Comparison of ENCODE assay signal across 21 cellular contexts in genomic region chr9:129254566-129255287, GRCh38.
DNase-seq lines count a peak whose midpoint lies in the region; ATAC-seq and TF ChIP-seq lines count a peak whose summit lies in the region.
"Had no signal": no experiment of that assay in that cellular context is flagged by ENCODE, and none has a peak within 500 bp of the region (broad histone marks: within the 10 kb centered on the region; RNA-seq: fewer than 3 reads in every experiment).

No MANE protein-coding gene starts in this region.

- H3K27me3 Mint-ChIP-seq in natural killer cell treated with Interleukin-12 subunit alpha and Interleukin-12 subunit beta and Interleukin-15 and Interleukin-18, amount 100 ng/mL, for 72 hours, result peaks cover 21 to 25% of the 10 kb centered on the region in 2 donors
- peaks cover 15 to 32% of the 10 kb centered on the region in 2 donors for H3K27me3 Mint-ChIP-seq in natural killer cell (ENCODE audit: low read depth in 2 of 2)
- peaks cover 3% of the 10 kb centered on the region for H3K27me3 Mint-ChIP-seq in activated naive CD4-positive, alpha-beta T cell treated with anti-CD3 and anti-CD28 coated beads for 36 hours (ENCODE audit: low read depth)
- H3K27me3 Mint-ChIP-seq: activated naive CD4-positive, alpha-beta T cell treated with anti-CD3 and anti-CD28 coated beads, Interleukin-2, amount 50 U/mL, for 24 hours had no signal

- H3K9me3 ChIP-seq in left ventricle myocardium inferior (replicated peaks) (no peaks in the 10 kb centered on the region), sigmoid colon (no peaks in the 10 kb centered on the region)
- H3K9me3 ChIP-seq: thyroid gland had no signal

- peak; percentile 6 for DNase-seq in natural killer cell treated with Interleukin-12 subunit alpha and Interleukin-12 subunit beta and Interleukin-15 and Interleukin-18, amount 100 ng/mL, for 72 hours (ENCODE audit: low spot score)
- no peak for DNase-seq in natural killer cell
- no peak for DNase-seq in left ventricle myocardium inferior
- no peak for DNase-seq in sigmoid colon
- DNase-seq in activated naive CD4-positive, alpha-beta T cell treated with anti-CD3 and anti-CD28 coated beads for 36 hours, result no peak
- DNase-seq in T-helper 2 cell, result no peak
- no peak for DNase-seq in stimulated activated CD4-positive, alpha-beta T cell treated with anti-CD3 and anti-CD28 coated beads, Interleukin-2, amount 100 ng/mL, for 48 hours
- DNase-seq: activated CD8-positive, alpha-beta T cell treated with anti-CD3 and anti-CD28 coated beads for 36 hours; Calu3; left colon; naive thymus-derived CD4-positive, alpha-beta T cell; NCI-H1092; NCI-H1930; stimulated activated CD4-positive, alpha-beta T cell treated with anti-CD3 and anti-CD28 coated beads, Interleukin-1b, Interleukin-23, amount 100 ng/mL, for 48 hours; thyroid gland had no signal

- 72 to 84% methylated on average over 9 of the region's 9 CpGs for WGBS in sigmoid colon, 2 donors

- H3K36me3 Mint-ChIP-seq in natural killer cell treated with Interleukin-12 subunit alpha and Interleukin-12 subunit beta and Interleukin-15 and Interleukin-18, amount 100 ng/mL, for 72 hours, result no peaks in the 10 kb centered on the region
- no peaks in the 10 kb centered on the region for H3K36me3 Mint-ChIP-seq in natural killer cell
- H3K36me3 Mint-ChIP-seq in activated naive CD4-positive, alpha-beta T cell treated with anti-CD3 and anti-CD28 coated beads for 36 hours (ENCODE audit: low read depth), result no peaks in the 10 kb centered on the region
- H3K36me3 Mint-ChIP-seq: activated naive CD4-positive, alpha-beta T cell treated with anti-CD3 and anti-CD28 coated beads, Interleukin-2, amount 50 U/mL, for 24 hours had no signal

- H3K27ac ChIP-seq in left ventricle myocardium inferior (replicated peaks), result peak overlapping the region; percentile 91
- H3K27ac ChIP-seq in sigmoid colon, result peak overlapping the region; percentile 44 to 67 (median 52)
- H3K27ac ChIP-seq: C4-2B, thyroid gland had no signal

- TF ChIP-seq POLR2A in sigmoid colon (IDR thresholded peaks at IDR 0.05), result no peak

- H3K4me3 Mint-ChIP-seq in natural killer cell treated with Interleukin-12 subunit alpha and Interleukin-12 subunit beta and Interleukin-15 and Interleukin-18, amount 100 ng/mL, for 72 hours, result no peak overlapping the region
- no peak overlapping the region for H3K4me3 Mint-ChIP-seq in natural killer cell
- H3K4me3 Mint-ChIP-seq in activated naive CD4-positive, alpha-beta T cell treated with anti-CD3 and anti-CD28 coated beads for 36 hours, result no peak overlapping the region
- H3K4me3 Mint-ChIP-seq: activated CD8-positive, alpha-beta T cell treated with anti-CD3 and anti-CD28 coated beads for 36 hours; activated naive CD4-positive, alpha-beta T cell treated with anti-CD3 and anti-CD28 coated beads, Interleukin-2, amount 50 U/mL, for 24 hours; endodermal cell; stimulated activated effector memory CD8-positive, alpha-beta T cell treated with anti-CD3 and anti-CD28 coated beads, Interleukin-12 subunit alpha, Interleukin-12 subunit beta, amount 100 ng/mL, for 72 hours had no signal

- TF ChIP-seq EP300 in sigmoid colon (IDR thresholded peaks at IDR 0.05), result no peak

- CTCF ChIA-PET in activated naive CD4-positive, alpha-beta T cell treated with anti-CD3 and anti-CD28 coated beads for 36 hours (lab: Charles Lee), result no interaction called here

- no peak for TF ChIP-seq CTCF in natural killer cell (IDR thresholded peaks at IDR 0.05)
- TF ChIP-seq CTCF in left ventricle myocardium inferior (IDR thresholded peaks at IDR 0.05; ENCODE audit: borderline replicate concordance), result no peak
- no peak for TF ChIP-seq CTCF in sigmoid colon (IDR thresholded peaks at IDR 0.05)

- H3K27me3 ChIP-seq in left ventricle myocardium inferior (ENCODE audit: low read depth) (peaks cover 18% of the 10 kb centered on the region), sigmoid colon (peaks cover 0 to 13% (median 0%) of the 10 kb centered on the region in 3 donors)
- H3K27me3 ChIP-seq: thyroid gland had no signal

- H3K9me3 Mint-ChIP-seq in natural killer cell treated with Interleukin-12 subunit alpha and Interleukin-12 subunit beta and Interleukin-15 and Interleukin-18, amount 100 ng/mL, for 72 hours, result no peaks in the 10 kb centered on the region
- no peaks in the 10 kb centered on the region for H3K9me3 Mint-ChIP-seq in natural killer cell
- H3K9me3 Mint-ChIP-seq in activated naive CD4-positive, alpha-beta T cell treated with anti-CD3 and anti-CD28 coated beads for 36 hours, result no peaks in the 10 kb centered on the region
- H3K9me3 Mint-ChIP-seq: activated CD8-positive, alpha-beta T cell treated with anti-CD3 and anti-CD28 coated beads for 36 hours; activated naive CD4-positive, alpha-beta T cell treated with anti-CD3 and anti-CD28 coated beads, Interleukin-2, amount 50 U/mL, for 24 hours; endodermal cell; stimulated activated effector memory CD8-positive, alpha-beta T cell treated with anti-CD3 and anti-CD28 coated beads, Interleukin-12 subunit alpha, Interleukin-12 subunit beta, amount 100 ng/mL, for 72 hours had no signal

- no peaks in the 10 kb centered on the region for H3K36me3 ChIP-seq in left ventricle myocardium inferior
- H3K36me3 ChIP-seq in sigmoid colon, result no peaks in the 10 kb centered on the region
- H3K36me3 ChIP-seq: thyroid gland had no signal

- peaks cover 11 to 12% of the 10 kb centered on the region in 2 donors for H3K4me1 Mint-ChIP-seq in natural killer cell treated with Interleukin-12 subunit alpha and Interleukin-12 subunit beta and Interleukin-15 and Interleukin-18, amount 100 ng/mL, for 72 hours (ENCODE audit: low read depth in 2 of 2)
- H3K4me1 Mint-ChIP-seq in natural killer cell, result peaks cover 10 to 17% of the 10 kb centered on the region in 2 donors
- peaks cover 12% of the 10 kb centered on the region for H3K4me1 Mint-ChIP-seq in activated naive CD4-positive, alpha-beta T cell treated with anti-CD3 and anti-CD28 coated beads for 36 hours (ENCODE audit: low read depth)
- H3K4me1 Mint-ChIP-seq: endodermal cell had no signal

- intact Hi-C loops in natural killer cell (cut with micrococcal nuclease), result no loop called here
- intact Hi-C loops in left ventricle myocardium inferior (cut with micrococcal nuclease), result no loop called here
- intact Hi-C loops in sigmoid colon (cut with DNase I), result loop anchor here (5.0 to 10.0 kb wide), 2 partner anchors 50 to 77 kb away; partner anchors contain the start of gene IER5L
- intact Hi-C loops in activated naive CD4-positive, alpha-beta T cell treated with anti-CD3 and anti-CD28 coated beads for 36 hours (cut with micrococcal nuclease), result no loop called here

- ATAC-seq in natural killer cell treated with Interleukin-12 subunit alpha and Interleukin-12 subunit beta and Interleukin-15 and Interleukin-18, amount 100 ng/mL, for 72 hours, result no peak
- ATAC-seq in natural killer cell (no peak), HG03139 (IDR thresholded peaks at IDR 0.05; ENCODE audit: unreplicated experiment) (no peak)
- ATAC-seq: activated CD4-positive, CD25-positive, alpha-beta regulatory T cell treated with anti-CD3 and anti-CD28 coated beads, Interleukin-2, amount 50 U/mL, for 24 hours; activated CD8-positive, alpha-beta T cell treated with anti-CD3 and anti-CD28 coated beads for 36 hours; left colon; naive thymus-derived CD4-positive, alpha-beta T cell; stimulated activated effector memory CD8-positive, alpha-beta T cell treated with anti-CD3 and anti-CD28 coated beads, Interleukin-12 subunit alpha, Interleukin-12 subunit beta, amount 100 ng/mL, for 72 hours had no signal

- H3K27ac Mint-ChIP-seq in natural killer cell treated with Interleukin-12 subunit alpha and Interleukin-12 subunit beta and Interleukin-15 and Interleukin-18, amount 100 ng/mL, for 72 hours, result no peak overlapping the region
- H3K27ac Mint-ChIP-seq in natural killer cell, result no peak overlapping the region
- H3K27ac Mint-ChIP-seq in activated naive CD4-positive, alpha-beta T cell treated with anti-CD3 and anti-CD28 coated beads for 36 hours, result no peak overlapping the region
- H3K27ac Mint-ChIP-seq: activated CD8-positive, alpha-beta T cell treated with anti-CD3 and anti-CD28 coated beads for 36 hours; endodermal cell; stimulated activated effector memory CD8-positive, alpha-beta T cell treated with anti-CD3 and anti-CD28 coated beads, Interleukin-12 subunit alpha, Interleukin-12 subunit beta, amount 100 ng/mL, for 72 hours had no signal

- H3K4me1 ChIP-seq in left ventricle myocardium inferior, result peaks cover 39% of the 10 kb centered on the region
- H3K4me1 ChIP-seq in sigmoid colon, result peaks cover 0 to 32% (median 27%) of the 10 kb centered on the region in 4 donors

- H3K4me3 ChIP-seq in left ventricle myocardium inferior, result no peak overlapping the region
- no peak overlapping the region for H3K4me3 ChIP-seq in sigmoid colon
- H3K4me3 ChIP-seq: thyroid gland had no signal
